In the genomic region with DNA sequence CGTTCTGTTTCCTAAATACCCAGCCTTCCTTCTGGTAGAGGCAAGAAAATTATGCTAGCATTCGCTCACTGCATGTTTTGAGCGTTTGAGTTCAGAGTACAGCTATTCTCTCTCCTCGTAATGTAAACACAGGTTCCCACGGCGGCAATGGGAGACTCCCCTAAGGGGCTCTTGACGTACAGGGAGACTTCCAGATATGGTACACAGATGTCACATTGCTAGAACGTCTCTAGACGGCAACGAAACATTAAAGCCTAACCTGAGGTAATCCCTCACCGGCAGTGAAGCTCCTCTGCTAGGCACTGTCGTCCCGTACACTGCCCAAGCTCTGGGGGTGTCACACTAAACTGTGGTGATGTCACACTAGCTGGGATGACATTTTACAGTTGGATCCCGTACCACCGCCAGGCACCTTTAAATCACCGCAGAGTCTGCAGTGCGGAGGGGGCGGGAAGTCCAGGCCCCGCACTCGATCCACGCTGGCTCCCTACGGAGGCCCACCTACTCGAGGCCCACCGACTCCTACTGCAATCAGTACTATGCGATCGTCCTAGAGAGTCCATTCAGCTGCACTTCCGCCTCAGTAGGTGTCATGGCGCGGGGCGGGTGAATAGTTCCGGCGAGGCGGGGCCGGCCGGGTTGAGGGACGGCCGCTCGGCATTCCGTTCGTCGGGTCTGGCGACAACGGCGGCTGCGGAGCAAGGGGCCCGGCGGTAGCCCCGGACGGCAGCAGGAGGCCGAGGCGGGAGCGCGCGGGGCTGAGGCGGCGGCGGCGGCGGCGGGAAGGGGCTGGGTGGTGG, we compare ENCODE assay signal across 8 cellular contexts. TPM values are rescaled to one million over a fixed set of nuclear protein-coding genes. Genes with fewer than 3 reads are reported as not detected.
DNase-seq lines count a peak whose midpoint lies in the region; ATAC-seq lines count a peak whose summit lies in the region.

A gene (plus strand): TSS at position 375 of the 800 bp plus-strand sequence.

- H3K9me3 ChIP-seq in BLaER1 treated with 17β-estradiol and CSF1 and Interleukin-3, amounts not matched to agents 10 nM and 100 nM (replicated peaks in 1 of 11): no peaks in the 10 kb centered on the region

- H3K9ac ChIP-seq in BLaER1 treated with 17β-estradiol and CSF1 and Interleukin-3, amounts not matched to agents 10 nM and 100 nM: peak within 1 kb of the TSS; percentile 87 to 99 (median 90)

- H3K4me2 ChIP-seq in BLaER1 treated with 17β-estradiol and CSF1 and Interleukin-3, amounts not matched to agents 10 nM and 100 nM: peak within 1 kb of the TSS; percentile 86 to 96 (median 93)

- peaks cover 46 to 54% (median 50%) of the 10 kb centered on the region in 10 experiments for H3K4me1 ChIP-seq in BLaER1 treated with 17β-estradiol and CSF1 and Interleukin-3, amounts not matched to agents 10 nM and 100 nM

- H4K20me1 ChIP-seq in BLaER1 treated with 17β-estradiol and CSF1 and Interleukin-3, amounts not matched to agents 10 nM and 100 nM: peaks cover 21 to 45% (median 43%) of the 10 kb centered on the region in 11 experiments

- H3K4me3 ChIP-seq in BLaER1 treated with 17β-estradiol and CSF1 and Interleukin-3, amounts not matched to agents 10 nM and 100 nM: peak within 1 kb of the TSS; percentile 84 to 98 (median 90)

- peak within 1 kb of the TSS; percentile 79 to 98 (median 88) for H3K27ac ChIP-seq in BLaER1 treated with 17β-estradiol and CSF1 and Interleukin-3, amounts not matched to agents 10 nM and 100 nM

- peaks cover 0 to 9% (median 0%) of the 10 kb centered on the region in 11 experiments; a peak in 5 of 22 replicates for H3K36me3 ChIP-seq in BLaER1 treated with 17β-estradiol and CSF1 and Interleukin-3, amounts not matched to agents 10 nM and 100 nM

- peak; percentile 97 for DNase-seq in NCI-H526 treated with DMSO at 0.1 percent for 48 hours (lab: John Stamatoyannopoulos, UW)
- DNase-seq in activated CD4-positive, alpha-beta T cell treated with anti-CD3 and anti-CD28 coated beads, Interleukin-2, amount 50 U/mL, for 1 hour: peak; percentile 92
- peak; percentile 62 for DNase-seq in cortex of kidney (lab: John Stamatoyannopoulos, UW)
- DNase-seq in left lobe of liver (ENCODE audit: low spot score): peak; percentile 96
- peak; percentile 86 for DNase-seq in stimulated activated CD4-positive, alpha-beta T cell treated with anti-CD3 and anti-CD28 coated beads, Interleukin-2, amount 100 ng/mL, for 4 hours (ENCODE audit: low read depth)

- ATAC-seq in GM19328 (IDR thresholded peaks at IDR 0.05; ENCODE audit: unreplicated experiment): peak; percentile 58
- ATAC-seq in HG03469 (IDR thresholded peaks at IDR 0.05; ENCODE audit: unreplicated experiment): peak; percentile 50
- ATAC-seq in left lobe of liver: peak; percentile 92

- no peaks in the 10 kb centered on the region for H3K27me3 ChIP-seq in BLaER1 treated with 17β-estradiol and CSF1 and Interleukin-3, amounts not matched to agents 10 nM and 100 nM

RNA-seq across cellular contexts. Expression of the gene that starts here (rescaled TPM):
- 27.1 TPM for total RNA-seq in left lobe of liver

Comparison
In these comparisons a context has a peak if more than half of its experiments do, and no peak if none do; other contexts are left out.
1. Peak in every context shown above with its lines: DNase-seq, ATAC-seq, H3K4me3 ChIP-seq and H3K27ac ChIP-seq.